34 cellular contexts compared by ENCODE assay signal in genomic region chr4:95296052-95296451, GRCh38.
"Had no signal": no experiment of that assay in that cellular context is flagged by ENCODE, and none has a peak within 500 bp of the region (broad histone marks: within the 10 kb centered on the region; RNA-seq: fewer than 3 reads in every experiment).

No MANE protein-coding gene starts in this region.

- H3K4me2 ChIP-seq: KMS-11 had no signal

- H3K4me3 ChIP-seq: MG63 had no signal

- H3K9me3 ChIP-seq: MG63 had no signal

- DNase-seq: Karpas-422, Kasumi-1, KG1, MG63, MM.1S, MV-4-11, NCI-H1048, NCI-H1092, NCI-H1092 treated with DMSO at 0.1 percent for 48 hours, NCI-H1105, NCI-H1105 treated with DMSO at 0.1 percent for 48 hours, NCI-H1417, NCI-H1417 treated with DMSO at 0.1 percent for 48 hours, NCI-H1436, NCI-H1436 treated with DMSO at 0.1 percent for 48 hours, NCI-H146, NCI-H1694, NCI-H1694 treated with DMSO at 0.1 percent for 48 hours, NCI-H187, NCI-H187 treated with DMSO at 0.1 percent for 48 hours, NCI-H1930, NCI-H2029, NCI-H2029 treated with DMSO at 0.1 percent for 48 hours, NCI-H2081, NCI-H2081 treated with DMSO at 0.1 percent for 48 hours, NCI-H2107, NCI-H2171, NCI-H2171 treated with DMSO at 0.1 percent for 48 hours, NCI-H2227 treated with DMSO at 0.1 percent for 48 hours, NCI-H226, NCI-H345, NCI-H446, NCI-H446 treated with DMSO at 0.1 percent for 48 hours had no signal

- H3K27me3 ChIP-seq: MG63 had no signal

- H3K9ac ChIP-seq: KMS-11 had no signal

- H3K27ac ChIP-seq: KMS-11 had no signal

- H3K36me3 ChIP-seq: MG63 had no signal
